Comparison of ENCODE assay signal across 8 cellular contexts in genomic region chr2:40554665-40555294, GRCh38.
A peak's percentile ranks its signal among the peaks of the same experiment; 100 is the strongest.
DNase-seq lines count a peak whose midpoint lies in the region; ATAC-seq, FAIRE-seq and TF ChIP-seq lines count a peak whose summit lies in the region.

No MANE protein-coding gene starts in this region.

- no peaks in the 10 kb centered on the region for H3K36me3 Mint-ChIP-seq in CD4-positive, CD25-positive, alpha-beta regulatory T cell
- no peaks in the 10 kb centered on the region for H3K36me3 Mint-ChIP-seq in activated CD4-positive, alpha-beta T cell treated with anti-CD3 and anti-CD28 coated beads, Interleukin-2, amount 10 ng/mL, durations not matched to agents 24 days and 14 days (ENCODE audit: low read depth)

- peaks cover 0 to 1% (median 0%) of the 10 kb centered on the region in 4 donors for H3K4me1 Mint-ChIP-seq in CD4-positive, CD25-positive, alpha-beta regulatory T cell
- H3K4me1 Mint-ChIP-seq in activated CD4-positive, alpha-beta T cell treated with anti-CD3 and anti-CD28 coated beads, Interleukin-2, amount 10 ng/mL, durations not matched to agents 24 days and 14 days = no peaks in the 10 kb centered on the region

- ATAC-seq in CD4-positive, CD25-positive, alpha-beta regulatory T cell (ENCODE audit: low read depth in 2 of 2) = no peak
- ATAC-seq in HG03175 (IDR thresholded peaks at IDR 0.05; ENCODE audit: unreplicated experiment) = peak; percentile 96

- TF ChIP-seq CTCF in fibroblast of pulmonary artery (IDR thresholded peaks at IDR 0.05; ENCODE audit: low read length, missing control alignments) = peak; percentile 99

- no peaks in the 10 kb centered on the region for H3K27me3 Mint-ChIP-seq in CD4-positive, CD25-positive, alpha-beta regulatory T cell
- peaks cover 4% of the 10 kb centered on the region for H3K27me3 Mint-ChIP-seq in activated CD4-positive, alpha-beta T cell treated with anti-CD3 and anti-CD28 coated beads, Interleukin-2, amount 10 ng/mL, durations not matched to agents 24 days and 14 days

- H3K27me3 ChIP-seq in CD4-positive, CD25-positive, alpha-beta regulatory T cell (ENCODE audit: control insufficient read depth, insufficient read depth, low read length) = no peaks in the 10 kb centered on the region

- H3K4me3 ChIP-seq in CD4-positive, CD25-positive, alpha-beta regulatory T cell (ENCODE audit: low read depth, low read length) = no peak overlapping the region
- H3K4me3 ChIP-seq in fibroblast of pulmonary artery (replicated peaks; ENCODE audit: low read depth, low read length) = no peak overlapping the region

- no peaks in the 10 kb centered on the region for H3K4me1 ChIP-seq in CD4-positive, CD25-positive, alpha-beta regulatory T cell (ENCODE audit: control insufficient read depth, insufficient read depth, low read length, poor library complexity, severe bottlenecking)

- H3K9me3 ChIP-seq in CD4-positive, CD25-positive, alpha-beta regulatory T cell (ENCODE audit: control insufficient read depth in 2 of 2, low read length in 2 of 2) = no peaks in the 10 kb centered on the region

- peak; percentile 28 for FAIRE-seq in GM19239 (lab: Jason Lieb, UNC)

- DNase-seq in CD4-positive, CD25-positive, alpha-beta regulatory T cell = peak in 2 of 3 donors; percentile 15 to 49
- DNase-seq in GM19239 (ENCODE audit: insufficient read length, low spot score) (peak; percentile 1), NCI-H2171 treated with DMSO at 0.1 percent for 48 hours (lab: John Stamatoyannopoulos, UW) (peak; percentile 17), fibroblast of pulmonary artery (ENCODE audit: low read depth) (peak; percentile 69), non-pigmented ciliary epithelial cell (ENCODE audit: low read depth) (peak; percentile 6), HuH-7.5 (ENCODE audit: low spot score) (no peak)
- peak; percentile 88 for DNase-seq in activated CD4-positive, alpha-beta T cell treated with anti-CD3 and anti-CD28 coated beads, Interleukin-2, amount 10 ng/mL, durations not matched to agents 24 days and 14 days

- intact Hi-C loops in activated CD4-positive, alpha-beta T cell treated with anti-CD3 and anti-CD28 coated beads, Interleukin-2, amount 10 ng/mL, durations not matched to agents 24 days and 14 days (cut with micrococcal nuclease) = loop anchor here (1.0 to 2.0 kb wide), 3 partner anchors 102 to 641 kb away; partner anchors contain the start of gene SLC8A1

- H3K27ac Mint-ChIP-seq in CD4-positive, CD25-positive, alpha-beta regulatory T cell = no peak overlapping the region
- no peak overlapping the region for H3K27ac Mint-ChIP-seq in activated CD4-positive, alpha-beta T cell treated with anti-CD3 and anti-CD28 coated beads, Interleukin-2, amount 10 ng/mL, durations not matched to agents 24 days and 14 days

- peaks cover 0 to 3% (median 1%) of the 10 kb centered on the region in 7 donors for H3K9me3 Mint-ChIP-seq in CD4-positive, CD25-positive, alpha-beta regulatory T cell
- no peaks in the 10 kb centered on the region for H3K9me3 Mint-ChIP-seq in activated CD4-positive, alpha-beta T cell treated with anti-CD3 and anti-CD28 coated beads, Interleukin-2, amount 10 ng/mL, durations not matched to agents 24 days and 14 days

- H3K4me3 Mint-ChIP-seq in CD4-positive, CD25-positive, alpha-beta regulatory T cell = no peak overlapping the region
- no peak overlapping the region for H3K4me3 Mint-ChIP-seq in activated CD4-positive, alpha-beta T cell treated with anti-CD3 and anti-CD28 coated beads, Interleukin-2, amount 10 ng/mL, durations not matched to agents 24 days and 14 days

- H3K27ac ChIP-seq in CD4-positive, CD25-positive, alpha-beta regulatory T cell (ENCODE audit: insufficient read depth, low read length, poor library complexity, severe bottlenecking) = no peak overlapping the region

- no peaks in the 10 kb centered on the region for H3K36me3 ChIP-seq in CD4-positive, CD25-positive, alpha-beta regulatory T cell (ENCODE audit: control insufficient read depth, insufficient read depth, low read length)
